ENCODE assay signal across 9 cellular contexts in the genomic region with DNA sequence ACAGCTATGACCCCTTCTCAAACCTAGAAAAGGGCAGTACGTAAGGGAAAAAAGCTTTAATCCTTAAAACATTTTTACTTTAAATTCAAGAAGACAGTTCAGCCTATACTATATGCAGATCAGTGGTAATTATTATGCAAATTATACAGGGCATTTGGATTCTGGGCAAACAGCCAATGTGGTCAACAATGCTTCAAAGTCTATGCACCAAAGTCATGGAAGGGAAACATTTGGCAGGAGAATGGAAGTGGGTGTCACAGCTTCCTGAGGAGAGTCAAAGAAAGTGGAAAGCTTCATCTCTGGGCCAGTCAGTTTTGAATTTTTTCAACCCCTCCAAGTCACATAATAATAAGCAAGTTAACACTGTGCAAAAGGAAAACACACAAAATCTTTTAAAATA.
DNase-seq lines count a peak whose midpoint lies in the region; ATAC-seq and TF ChIP-seq lines count a peak whose summit lies in the region.
"Had no signal": no experiment of that assay in that cellular context is flagged by ENCODE, and none has a peak within 500 bp of the region (broad histone marks: within the 10 kb centered on the region; RNA-seq: fewer than 3 reads in every experiment).

No MANE protein-coding gene starts in this region.

- no peaks in the 10 kb centered on the region for H3K9me3 Mint-ChIP-seq in activated T-cell treated with anti-CD3 and anti-CD28 coated beads, Interleukin-2, amount 50 U/mL, for 24 hours
- H3K9me3 Mint-ChIP-seq in stimulated activated effector memory CD8-positive, alpha-beta T cell treated with anti-CD3 and anti-CD28 coated beads, Interleukin-12 subunit alpha, Interleukin-12 subunit beta, amount 100 ng/mL, for 72 hours: no peaks in the 10 kb centered on the region
- H3K9me3 Mint-ChIP-seq: CD8-positive, alpha-beta memory T cell had no signal

- H3K27ac ChIP-seq in SK-N-MC: peak overlapping the region; percentile 77; the same call in 1 of the 2 replicates

- H3K27me3 Mint-ChIP-seq in activated T-cell treated with anti-CD3 and anti-CD28 coated beads, Interleukin-2, amount 50 U/mL, for 24 hours: no peaks in the 10 kb centered on the region
- H3K27me3 Mint-ChIP-seq: CD8-positive, alpha-beta memory T cell had no signal

- H3K4me1 Mint-ChIP-seq in activated T-cell treated with anti-CD3 and anti-CD28 coated beads, Interleukin-2, amount 50 U/mL, for 24 hours (ENCODE audit: low read depth): peaks cover 11% of the 10 kb centered on the region
- peaks cover 5% of the 10 kb centered on the region for H3K4me1 Mint-ChIP-seq in stimulated activated effector memory CD8-positive, alpha-beta T cell treated with anti-CD3 and anti-CD28 coated beads, Interleukin-12 subunit alpha, Interleukin-12 subunit beta, amount 100 ng/mL, for 72 hours

- H3K36me3 Mint-ChIP-seq in activated T-cell treated with anti-CD3 and anti-CD28 coated beads, Interleukin-2, amount 50 U/mL, for 24 hours (ENCODE audit: low read depth): peaks cover 62% of the 10 kb centered on the region
- peaks cover 56% of the 10 kb centered on the region for H3K36me3 Mint-ChIP-seq in stimulated activated effector memory CD8-positive, alpha-beta T cell treated with anti-CD3 and anti-CD28 coated beads, Interleukin-12 subunit alpha, Interleukin-12 subunit beta, amount 100 ng/mL, for 72 hours

- DNase-seq in AG10803 (ENCODE audit: low read depth): peak; percentile 54
- DNase-seq in HT1080 (ENCODE audit: low read depth): peak; percentile 53
- peak; percentile 97 for DNase-seq in SK-N-MC (ENCODE audit: low read depth, low spot score)
- DNase-seq in glomerular visceral epithelial cell (ENCODE audit: extremely low spot score): peak; percentile 13
- DNase-seq in activated CD4-positive, alpha-beta T cell treated with anti-CD3 and anti-CD28 coated beads, Interleukin-2, amount 50 U/mL, for 48 hours: no peak
- DNase-seq in activated T-cell treated with anti-CD3 and anti-CD28 coated beads, Interleukin-2, amount 50 U/mL, for 24 hours: no peak
- no peak for DNase-seq in stimulated activated effector memory CD8-positive, alpha-beta T cell treated with anti-CD3 and anti-CD28 coated beads, Interleukin-12 subunit alpha, Interleukin-12 subunit beta, amount 100 ng/mL, for 72 hours (ENCODE audit: low spot score in 2 of 2)
- DNase-seq: CD8-positive, alpha-beta memory T cell had no signal

- TF ChIP-seq CTCF in AG10803 (conservative IDR thresholded peaks at IDR 0.05; ENCODE audit: low read length): no peak

- H3K4me3 Mint-ChIP-seq in activated T-cell treated with anti-CD3 and anti-CD28 coated beads, Interleukin-2, amount 50 U/mL, for 24 hours: no peak overlapping the region
- H3K4me3 Mint-ChIP-seq in stimulated activated effector memory CD8-positive, alpha-beta T cell treated with anti-CD3 and anti-CD28 coated beads, Interleukin-12 subunit alpha, Interleukin-12 subunit beta, amount 100 ng/mL, for 72 hours: no peak overlapping the region
- H3K4me3 Mint-ChIP-seq: CD8-positive, alpha-beta memory T cell had no signal

- no peaks in the 10 kb centered on the region for H3K9me3 ChIP-seq in SK-N-MC (ENCODE audit: low read depth, low read length)

- peaks cover 15% of the 10 kb centered on the region for H3K36me3 ChIP-seq in SK-N-MC (ENCODE audit: insufficient read depth, low read length)

- H3K4me3 ChIP-seq in AG10803 (ENCODE audit: low read length) (no peak overlapping the region), SK-N-MC (peak overlapping the region; percentile 1; the same call in 1 of the 2 replicates)

- H3K9ac ChIP-seq in SK-N-MC (ENCODE audit: insufficient read length): no peak overlapping the region

- no peak overlapping the region for H3K27ac Mint-ChIP-seq in activated T-cell treated with anti-CD3 and anti-CD28 coated beads, Interleukin-2, amount 50 U/mL, for 24 hours
- no peak overlapping the region for H3K27ac Mint-ChIP-seq in stimulated activated effector memory CD8-positive, alpha-beta T cell treated with anti-CD3 and anti-CD28 coated beads, Interleukin-12 subunit alpha, Interleukin-12 subunit beta, amount 100 ng/mL, for 72 hours

- ATAC-seq in HG02678 (IDR thresholded peaks at IDR 0.05; ENCODE audit: unreplicated experiment): no peak
- no peak for ATAC-seq in stimulated activated effector memory CD8-positive, alpha-beta T cell treated with anti-CD3 and anti-CD28 coated beads, Interleukin-12 subunit alpha, Interleukin-12 subunit beta, amount 100 ng/mL, for 72 hours

Comparison
In these comparisons a context has a peak if more than half of its experiments do, and no peak if none do; other contexts are left out.
1. DNase-seq: peak in AG10803 (single experiment), HT1080 (single experiment), SK-N-MC (single experiment) and glomerular visceral epithelial cell (single experiment); none in activated CD4-positive, alpha-beta T cell treated with anti-CD3 and anti-CD28 coated beads, Interleukin-2, amount 50 U/mL, for 48 hours (0 of 2), activated T-cell treated with anti-CD3 and anti-CD28 coated beads, Interleukin-2, amount 50 U/mL, for 24 hours (single experiment) and stimulated activated effector memory CD8-positive, alpha-beta T cell treated with anti-CD3 and anti-CD28 coated beads, Interleukin-12 subunit alpha, Interleukin-12 subunit beta, amount 100 ng/mL, for 72 hours (0 of 2).